17 cellular contexts compared by ENCODE assay signal in genomic region chr2:163802289-163802688, GRCh38.
DNase-seq lines count a peak whose midpoint lies in the region; ATAC-seq and TF ChIP-seq lines count a peak whose summit lies in the region.
"Had no signal": no experiment of that assay in that cellular context is flagged by ENCODE, and none has a peak within 500 bp of the region (broad histone marks: within the 10 kb centered on the region; RNA-seq: fewer than 3 reads in every experiment).

No MANE protein-coding gene starts in this region.

- peaks cover 2 to 11% of the 10 kb centered on the region in 2 donors for H3K9me3 Mint-ChIP-seq in activated T-cell treated with anti-CD3 and anti-CD28 coated beads, Interleukin-2, amount 50 U/mL, for 72 hours

- no peaks in the 10 kb centered on the region for H3K4me1 Mint-ChIP-seq in activated T-cell treated with anti-CD3 and anti-CD28 coated beads, Interleukin-2, amount 50 U/mL, for 72 hours (ENCODE audit: low read depth)

- H3K4me1 ChIP-seq in left ventricle myocardium inferior (peaks cover 23% of the 10 kb centered on the region), muscle layer of duodenum (ENCODE audit: control insufficient read depth in 1 of 2, insufficient read depth in 2 of 2, low read length in 2 of 2) (peaks cover 0 to 9% of the 10 kb centered on the region in 2 donors)
- H3K4me1 ChIP-seq: BE2C had no signal

- no peak for TF ChIP-seq CTCF in left ventricle myocardium inferior (IDR thresholded peaks at IDR 0.05; ENCODE audit: borderline replicate concordance)

- ATAC-seq in esophagus mucosa: peak; percentile 36
- ATAC-seq in GM19463 (IDR thresholded peaks at IDR 0.05; ENCODE audit: unreplicated experiment): no peak
- ATAC-seq in activated T-cell treated with anti-CD3 and anti-CD28 coated beads, Interleukin-2, amount 50 U/mL, for 72 hours (replicated peaks in 1 of 2): no peak
- ATAC-seq in HG02571 (IDR thresholded peaks at IDR 0.05; ENCODE audit: unreplicated experiment): no peak

- no peak overlapping the region for H3K27ac Mint-ChIP-seq in activated T-cell treated with anti-CD3 and anti-CD28 coated beads, Interleukin-2, amount 50 U/mL, for 72 hours

- no peak overlapping the region for H3K4me3 ChIP-seq in left ventricle myocardium inferior
- no peak overlapping the region for H3K4me3 ChIP-seq in muscle layer of duodenum (ENCODE audit: low read depth in 1 of 2, low read length in 2 of 2)
- H3K4me3 ChIP-seq: PC-9, SJCRH30 had no signal

- no peak overlapping the region for H3K4me3 Mint-ChIP-seq in activated T-cell treated with anti-CD3 and anti-CD28 coated beads, Interleukin-2, amount 50 U/mL, for 72 hours

- DNase-seq in left ventricle myocardium inferior: no peak
- DNase-seq in cardiac septum (ENCODE audit: low spot score): no peak
- no peak for DNase-seq in activated T-cell treated with anti-CD3 and anti-CD28 coated beads, Interleukin-2, amount 50 U/mL, for 72 hours
- DNase-seq: BE2C, EL, Karpas-422, NCI-H1694, NCI-H2081, NCI-H2171, NCI-H446, PC-9, SJCRH30 had no signal

- peak overlapping the region; percentile 9 for H3K27ac ChIP-seq in left ventricle myocardium inferior (replicated peaks)
- peak overlapping the region; percentile 3 for H3K27ac ChIP-seq in muscle layer of duodenum (ENCODE audit: low read length)
- H3K27ac ChIP-seq: PC-9, RWPE1, SJCRH30 had no signal

- H3K27me3 ChIP-seq in left ventricle myocardium inferior (ENCODE audit: low read depth) (no peaks in the 10 kb centered on the region), muscle layer of duodenum (ENCODE audit: low read depth, low read length) (no peaks in the 10 kb centered on the region)
- H3K27me3 ChIP-seq: BE2C, SJCRH30 had no signal

- H3K36me3 ChIP-seq in left ventricle myocardium inferior: no peaks in the 10 kb centered on the region
- no peaks in the 10 kb centered on the region for H3K36me3 ChIP-seq in muscle layer of duodenum (ENCODE audit: control insufficient read depth in 1 of 2, insufficient read depth in 2 of 2, low read length in 2 of 2)
- H3K36me3 ChIP-seq: BE2C, SJCRH30 had no signal

- no peaks in the 10 kb centered on the region for H3K36me3 Mint-ChIP-seq in activated T-cell treated with anti-CD3 and anti-CD28 coated beads, Interleukin-2, amount 50 U/mL, for 72 hours (ENCODE audit: insufficient read depth in 2 of 2)

- no peaks in the 10 kb centered on the region for H3K9me3 ChIP-seq in left ventricle myocardium inferior (replicated peaks)
- no peaks in the 10 kb centered on the region for H3K9me3 ChIP-seq in muscle layer of duodenum (ENCODE audit: control insufficient read depth in 1 of 2, low read length in 2 of 2)
- H3K9me3 ChIP-seq: BE2C, SJCRH30 had no signal

- H3K27me3 Mint-ChIP-seq in activated T-cell treated with anti-CD3 and anti-CD28 coated beads, Interleukin-2, amount 50 U/mL, for 72 hours (ENCODE audit: low read depth): no peaks in the 10 kb centered on the region

- intact Hi-C loops in left ventricle myocardium inferior (cut with micrococcal nuclease) (no loop called here), cardiac septum (cut with DNase I) (no loop called here)
